In genomic region chr5:29720954-29721353, GRCh38 we compare ENCODE assay signal across 14 cellular contexts.
"Had no signal": no experiment of that assay in that cellular context is flagged by ENCODE, and none has a peak within 500 bp of the region (broad histone marks: within the 10 kb centered on the region; RNA-seq: fewer than 3 reads in every experiment).

No MANE protein-coding gene starts in this region.

- DNase-seq: activated CD4-positive, alpha-beta T cell treated with anti-CD3 and anti-CD28 coated beads, Interleukin-2, amount 10 ng/mL, durations not matched to agents 7 days and 5 days; activated CD8-positive, alpha-beta memory T cell treated with anti-CD3 and anti-CD28 coated beads, Interleukin-2, amount 50 U/mL, for 48 hours; activated gamma-delta T cell; activated T-cell treated with anti-CD3 and anti-CD28 coated beads, Interleukin-2, amount 50 U/mL, for 72 hours; caudate nucleus; foreskin fibroblast; hypothalamus; nephron progenitor cell; psoas muscle; trophoblast cell had no signal

- H3K4me3 ChIP-seq: coronary artery, psoas muscle, suprapubic skin had no signal

- H3K27me3 ChIP-seq: suprapubic skin had no signal

- H3K27ac ChIP-seq: coronary artery, psoas muscle, suprapubic skin had no signal

- ATAC-seq: activated naive CD4-positive, alpha-beta T cell treated with anti-CD3 and anti-CD28 coated beads, Interleukin-2, amount 50 U/mL, for 72 hours; activated T-cell treated with anti-CD3 and anti-CD28 coated beads, Interleukin-2, amount 50 U/mL, for 72 hours; psoas muscle; sciatic nerve had no signal

- H3K4me1 ChIP-seq: psoas muscle, suprapubic skin had no signal

- H3K9me3 ChIP-seq: psoas muscle, suprapubic skin had no signal

- H3K36me3 ChIP-seq: suprapubic skin had no signal
